In the genomic region with DNA sequence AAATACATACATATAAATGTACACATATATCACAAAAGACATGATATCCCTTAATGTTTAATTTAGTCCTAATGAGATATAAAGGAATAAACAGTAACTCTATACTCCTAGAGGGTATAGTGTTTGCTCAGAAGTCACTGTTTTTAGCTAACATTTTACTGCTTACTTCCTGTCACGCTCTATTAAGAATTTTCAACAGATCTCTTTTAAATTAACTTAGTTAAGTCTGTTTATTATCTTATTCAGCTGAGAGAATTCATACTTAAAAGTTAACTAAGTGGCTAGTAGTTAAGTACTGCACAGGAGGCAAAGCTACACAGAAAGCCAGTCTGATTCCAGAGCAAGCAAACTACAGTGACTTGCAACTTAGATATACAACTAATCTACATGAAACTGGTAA, we compare ENCODE assay signal across 15 cellular contexts.
"Had no signal": no experiment of that assay in that cellular context is flagged by ENCODE, and none has a peak within 500 bp of the region (broad histone marks: within the 10 kb centered on the region; RNA-seq: fewer than 3 reads in every experiment).

No MANE protein-coding gene starts in this region.

- DNase-seq: activated CD4-positive, alpha-beta T cell treated with anti-CD3 and anti-CD28 coated beads, Interleukin-2, amount 10 ng/mL, durations not matched to agents 7 days and 5 days; activated CD4-positive, CD25-positive, alpha-beta regulatory T cell; activated effector memory CD4-positive, alpha-beta T cell treated with anti-CD3 and anti-CD28 coated beads, Interleukin-2, amount 50 U/mL, for 16 hours; activated T-cell treated with anti-CD3 and anti-CD28 coated beads, Interleukin-2, amount 50 U/mL, for 1 hour; amniotic stem cell; cortex of kidney; effector CD8-positive, alpha-beta T cell; gastrocnemius medialis; heart right ventricle; islet precursor cell; left ventricle myocardium superior; stimulated activated CD4-positive, alpha-beta T cell treated with anti-CD3 and anti-CD28 coated beads, Interleukin-15, amount 100 ng/mL, for 24 hours; stimulated activated CD4-positive, alpha-beta T cell treated with anti-CD3 and anti-CD28 coated beads, Interleukin-4, amount 100 ng/mL, for 24 hours; stomach had no signal

- ATAC-seq: activated naive CD4-positive, alpha-beta T cell treated with anti-CD3 and anti-CD28 coated beads, Interleukin-2, amount 50 U/mL, for 72 hours; gastrocnemius medialis; heart right ventricle; left ventricle myocardium superior had no signal
